Comparison of ENCODE assay signal across 8 cellular contexts in the genomic region with DNA sequence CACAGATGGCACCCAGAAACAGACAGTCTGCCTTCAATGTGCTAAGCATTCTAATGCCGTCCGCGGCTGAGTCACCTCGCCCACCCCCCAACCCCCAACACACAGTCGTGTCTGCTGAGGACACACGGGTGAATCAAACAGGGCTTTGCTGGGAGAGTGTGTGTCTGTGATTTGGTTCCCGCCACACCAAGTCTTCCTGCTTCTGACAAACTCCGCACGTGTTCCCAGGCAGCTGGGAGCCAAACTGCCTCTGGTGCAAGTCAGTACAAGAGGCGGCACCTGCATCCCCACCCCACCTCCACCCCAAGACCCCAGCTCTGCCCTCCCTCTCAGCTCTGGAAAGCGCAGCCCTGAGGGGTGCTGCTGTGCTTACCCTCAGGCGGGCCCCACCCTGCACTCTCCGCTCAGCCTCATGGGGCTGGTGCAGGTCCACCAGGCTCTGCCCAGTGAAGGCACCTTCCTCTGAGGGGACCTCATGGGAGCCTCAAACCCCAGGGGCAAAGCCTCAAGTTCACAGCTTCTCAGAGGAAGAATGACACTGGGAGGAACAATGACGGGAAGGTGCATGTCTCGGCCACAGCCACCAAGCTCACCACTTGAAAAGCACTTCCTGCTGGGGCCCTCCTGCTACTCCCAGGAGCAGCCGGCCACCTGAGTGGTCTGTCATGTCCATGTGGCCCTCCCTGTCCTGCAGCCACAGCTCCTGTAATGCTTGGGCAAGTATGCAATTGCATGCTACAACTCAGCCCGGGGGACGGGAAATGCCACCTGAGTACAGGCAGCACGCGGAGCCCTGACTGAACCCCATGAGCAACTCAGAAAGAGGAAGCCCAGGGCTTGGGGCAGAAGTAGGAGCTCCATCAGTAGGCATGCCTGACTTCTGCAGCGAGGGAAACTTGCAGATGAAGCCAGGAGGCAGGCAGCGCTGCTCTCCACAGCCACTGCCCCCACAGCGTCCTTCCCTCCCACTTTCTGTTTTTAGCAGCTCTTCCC. TPM values are rescaled to one million over a fixed set of nuclear protein-coding genes. Genes with fewer than 3 reads are reported as not detected.
DNase-seq lines count a peak whose midpoint lies in the region; ATAC-seq and TF ChIP-seq lines count a peak whose summit lies in the region.

No MANE protein-coding gene starts in this region.

- H4K8ac ChIP-seq in H9 (replicated peaks; ENCODE audit: insufficient read length, low read depth, low read length) = no peak overlapping the region

- H3K14ac ChIP-seq in H9 (ENCODE audit: insufficient read depth, low read length) = peak overlapping the region; percentile 0; the same call in 1 of the 2 replicates

- no peak overlapping the region for H3K56ac ChIP-seq in H9 (ENCODE audit: insufficient read length, low read depth, low read length)

- no peaks in the 10 kb centered on the region for H3K27me3 Mint-ChIP-seq in H9 (ENCODE audit: low read depth)
- H3K27me3 Mint-ChIP-seq in stimulated activated naive CD8-positive, alpha-beta T cell treated with anti-CD3 and anti-CD28 coated beads, Interleukin-15, amount 100 ng/mL, for 72 hours = no peaks in the 10 kb centered on the region

- H3K4me2 ChIP-seq in H9 (ENCODE audit: insufficient read depth, insufficient read length, low read length) = no peak overlapping the region

- H3K27me3 ChIP-seq in H9 (ENCODE audit: insufficient read depth, low read length) = no peaks in the 10 kb centered on the region

- no peak overlapping the region for H2AFZ ChIP-seq in H9 (ENCODE audit: low read length)

- no peak overlapping the region for H3K23ac ChIP-seq in H9 (ENCODE audit: insufficient read length, low read depth, low read length)

- no peaks in the 10 kb centered on the region for H4K20me1 ChIP-seq in H9 (ENCODE audit: control insufficient read depth, insufficient read depth, insufficient read length)

- H3K9ac ChIP-seq in H9 (ENCODE audit: extremely low read depth, insufficient read length, low read length) = no peak overlapping the region

- no peak overlapping the region for H3K18ac ChIP-seq in H9 (ENCODE audit: insufficient read length, low read depth, low read length)

- H2BK15ac ChIP-seq in H9 (ENCODE audit: low read depth, low read length) = no peak overlapping the region

- H3K4me3 Mint-ChIP-seq in H9 = peak overlapping the region in 1 of 2 experiments; percentile 52; a peak in 3 of 5 replicates
- peak overlapping the region; percentile 89 to 91 for H3K4me3 Mint-ChIP-seq in stimulated activated naive CD8-positive, alpha-beta T cell treated with anti-CD3 and anti-CD28 coated beads, Interleukin-15, amount 100 ng/mL, for 72 hours

- no peaks in the 10 kb centered on the region for H3K36me3 Mint-ChIP-seq in H9 (ENCODE audit: insufficient read depth in 1 of 3, low read depth in 3 of 3)

- ATAC-seq in left lobe of liver = peak; percentile 7
- peak; percentile 53 for ATAC-seq in stimulated activated naive CD8-positive, alpha-beta T cell treated with anti-CD3 and anti-CD28 coated beads, Interleukin-15, amount 100 ng/mL, for 72 hours
- ATAC-seq in GM21526 (IDR thresholded peaks at IDR 0.05; ENCODE audit: low FRiP score, unreplicated experiment) = no peak
- no peak for ATAC-seq in GM19395 (IDR thresholded peaks at IDR 0.05; ENCODE audit: unreplicated experiment)

- H3K27ac ChIP-seq in H9 (ENCODE audit: insufficient read length, low read depth, low read length) = no peak overlapping the region
- peak overlapping the region; percentile 58 for H3K27ac ChIP-seq in angular gyrus (ENCODE audit: low read depth, low read length)

- H3K79me1 ChIP-seq in H9 (ENCODE audit: insufficient read depth, low read depth, low read length, poor library complexity, severe bottlenecking) = peaks cover 12% of the 10 kb centered on the region

- no peak overlapping the region for H2BK120ac ChIP-seq in H9 (ENCODE audit: low read depth, low read length, poor library complexity, severe bottlenecking)

- H3K27ac Mint-ChIP-seq in H9 = peak overlapping the region; percentile 37 to 91 (median 85); a peak in 4 of 7 replicates
- peak overlapping the region; percentile 72 to 87 for H3K27ac Mint-ChIP-seq in stimulated activated naive CD8-positive, alpha-beta T cell treated with anti-CD3 and anti-CD28 coated beads, Interleukin-15, amount 100 ng/mL, for 72 hours

- no peak overlapping the region for H3K4ac ChIP-seq in H9 (ENCODE audit: low read depth, low read length)

- H3K4me1 ChIP-seq in H9 (ENCODE audit: insufficient read depth, low read length) = peaks cover 19% of the 10 kb centered on the region

- no peaks in the 10 kb centered on the region for H3K9me3 Mint-ChIP-seq in H9
- no peaks in the 10 kb centered on the region for H3K9me3 Mint-ChIP-seq in stimulated activated naive CD8-positive, alpha-beta T cell treated with anti-CD3 and anti-CD28 coated beads, Interleukin-15, amount 100 ng/mL, for 72 hours

- no peak overlapping the region for H4K91ac ChIP-seq in H9 (ENCODE audit: insufficient read length, low read depth, low read length)

- WGBS in H9 (ENCODE audit: extremely low coverage, insufficient read length, low lambda C conversion rate) = no CpG with 5 or more reads among the region's 23 CpGs

- H2BK12ac ChIP-seq in H9 (ENCODE audit: insufficient read length, low read depth, low read length) = no peak overlapping the region

- no peak for DNase-seq in H9
- DNase-seq in T-helper 1 cell = peak in 4 of 5 donors; percentile 44 to 70 (median 56)
- no peak for DNase-seq in left lobe of liver (ENCODE audit: low spot score)
- peak; percentile 52 to 66 for DNase-seq in stimulated activated naive CD8-positive, alpha-beta T cell treated with anti-CD3 and anti-CD28 coated beads, Interleukin-15, amount 100 ng/mL, for 72 hours
- no peak for DNase-seq in SW 1271 (lab: John Stamatoyannopoulos, UW)

- H4K5ac ChIP-seq in H9 (ENCODE audit: insufficient read length, low read depth, low read length) = no peak overlapping the region

- no peak overlapping the region for H3T11ph ChIP-seq in H9 (ENCODE audit: low read length)

- H2AK5ac ChIP-seq in H9 (ENCODE audit: insufficient read length, low read length) = no peak overlapping the region

- H3K23me2 ChIP-seq in H9 (ENCODE audit: insufficient read length, low read depth, low read length, poor library complexity, severe bottlenecking) = no peaks in the 10 kb centered on the region

- H2BK5ac ChIP-seq in H9 (ENCODE audit: insufficient read length, low read length) = no peak overlapping the region

- no peak for TF ChIP-seq CTCF in H9 (conservative IDR thresholded peaks at IDR 0.05)

- no peaks in the 10 kb centered on the region for H3K9me3 ChIP-seq in H9 (ENCODE audit: control insufficient read depth, low read depth, low read length)

- peaks cover 62 to 79% of the 10 kb centered on the region in 2 experiments for H3K4me1 Mint-ChIP-seq in H9
- H3K4me1 Mint-ChIP-seq in stimulated activated naive CD8-positive, alpha-beta T cell treated with anti-CD3 and anti-CD28 coated beads, Interleukin-15, amount 100 ng/mL, for 72 hours = peaks cover 97% of the 10 kb centered on the region

- H3K79me2 ChIP-seq in H9 (ENCODE audit: insufficient read depth, low read length) = peaks cover 15% of the 10 kb centered on the region; the same call in 1 of the 2 replicates

- no peak overlapping the region for H2BK20ac ChIP-seq in H9 (ENCODE audit: low read depth, low read length, poor library complexity, severe bottlenecking)

RNA-seq across cellular contexts. Expression of gene SLC35E1, which starts 15.1 kb away (rescaled TPM):
- total RNA-seq in H9 (2021) (34.0 and 35.8 TPM in 2 replicates), left lobe of liver (22.9 TPM)

RNA-seq across cellular contexts. Expression of gene MED26, which starts 40.7 kb away (rescaled TPM):
- total RNA-seq in H9 (2021) = 11.4 and 13.0 TPM in 2 replicates
- 6.0 TPM for total RNA-seq in left lobe of liver

RNA-seq across cellular contexts. Expression of gene CHERP, which starts 45.1 kb away (rescaled TPM):
- total RNA-seq in H9 (2021) (92.2 and 101 TPM in 2 replicates), left lobe of liver (27.2 TPM)

Comparison
In these comparisons a context has a peak if more than half of its experiments do, and no peak if none do; other contexts are left out.
1. DNase-seq: peak in T-helper 1 cell (4 of 5) and stimulated activated naive CD8-positive, alpha-beta T cell treated with anti-CD3 and anti-CD28 coated beads, Interleukin-15, amount 100 ng/mL, for 72 hours (2 of 2); none in H9 (single experiment), left lobe of liver (single experiment) and SW 1271 (0 of 2).
2. ATAC-seq: peak in left lobe of liver (single experiment) and stimulated activated naive CD8-positive, alpha-beta T cell treated with anti-CD3 and anti-CD28 coated beads, Interleukin-15, amount 100 ng/mL, for 72 hours (single experiment); none in GM21526 (single experiment) and GM19395 (single experiment).